8 cellular contexts compared by ENCODE assay signal in the genomic region with DNA sequence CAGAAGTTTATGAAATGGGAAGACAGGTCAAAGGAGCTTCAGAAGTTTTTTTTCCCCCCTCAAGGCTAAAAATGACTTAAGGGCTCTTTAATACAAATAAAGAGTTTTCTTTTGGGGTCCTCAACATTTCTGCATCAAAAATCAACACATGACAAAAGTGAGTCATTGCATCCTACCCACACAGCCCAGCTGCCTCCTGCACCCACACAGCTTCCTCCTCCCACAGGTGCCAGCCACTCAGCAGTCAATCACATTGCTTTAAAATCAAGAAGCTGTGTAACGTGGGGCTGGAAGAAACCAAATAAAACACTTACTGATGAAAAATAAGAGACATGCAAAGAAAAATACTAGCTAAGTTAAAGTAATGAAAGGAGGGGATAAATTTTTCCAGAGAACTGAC.
DNase-seq lines count a peak whose midpoint lies in the region; ATAC-seq, FAIRE-seq and TF ChIP-seq lines count a peak whose summit lies in the region.

No MANE protein-coding gene starts in this region.

- H3K27ac ChIP-seq in K562 (ENCODE audit: extremely low read depth, low read depth, low read length) (no peak overlapping the region), mesenchymal stem cell (ENCODE audit: low read length, poor library complexity, severe bottlenecking) (no peak overlapping the region)

- H2BK5ac ChIP-seq in mesenchymal stem cell (ENCODE audit: low read depth, low read length, poor library complexity, severe bottlenecking), result no peak overlapping the region

- peaks cover 18% of the 10 kb centered on the region; the same call in 2 of the 3 replicates for H3K79me2 ChIP-seq in K562 (ENCODE audit: control insufficient read depth, insufficient read depth, low read length)

- CTCF ChIA-PET in K562 (lab: Yijun Ruan, JAX; ENCODE audit: low intra/inter-chr PET ratio), result no interaction called here

- H3K18ac ChIP-seq in mesenchymal stem cell (ENCODE audit: low read depth in 1 of 2, low read length in 2 of 2), result no peak overlapping the region

- BruUV-seq in K562 (replicated peaks; lab: Mats Ljungman, UMichigan), result no TSS peak

- in situ Hi-C loops in K562 (cut with MboI), result no loop called here

- no peak overlapping the region for H3K14ac ChIP-seq in mesenchymal stem cell (ENCODE audit: low read length in 2 of 2)

- no peaks in the 10 kb centered on the region; the same call in 2 of the 3 replicates for H3K36me3 ChIP-seq in K562 (ENCODE audit: control insufficient read depth, insufficient read depth, low read length)
- H3K36me3 ChIP-seq in mesenchymal stem cell (ENCODE audit: control insufficient read depth in 1 of 2, insufficient read depth in 2 of 2, low read depth in 1 of 2, low read length in 2 of 2), result no peaks in the 10 kb centered on the region

- 33% methylated on average over 1 of the region's 1 CpG for WGBS in K562 (ENCODE audit: insufficient coverage, low coverage, missing lambda C conversion rate)
- no CpG with 5 or more reads among the region's 1 CpG for WGBS in mesenchymal stem cell

- no peak overlapping the region for H4K91ac ChIP-seq in mesenchymal stem cell (ENCODE audit: low read length)

- H3K4me2 ChIP-seq in K562 (ENCODE audit: insufficient read depth, low read length) (no peak overlapping the region), mesenchymal stem cell (ENCODE audit: low read length, poor library complexity, severe bottlenecking) (no peak overlapping the region)

- no peak overlapping the region for H2AK5ac ChIP-seq in mesenchymal stem cell (ENCODE audit: low read length, severe bottlenecking)

- peaks cover 6% of the 10 kb centered on the region for H3K79me1 ChIP-seq in mesenchymal stem cell (replicated peaks; ENCODE audit: low read length, poor library complexity, severe bottlenecking)

- no peak for ATAC-seq in K562

- TF ChIP-seq RAD21 in K562 (CRISPR knock-in tag; conservative IDR thresholded peaks at IDR 0.05 in 1 of 2, IDR thresholded peaks at IDR 0.05 in 1 of 2), result no peak

- H3K9ac ChIP-seq in K562 (ENCODE audit: insufficient read depth in 1 of 2, low read depth in 2 of 2, low read length in 2 of 2), result no peak overlapping the region
- no peak overlapping the region for H3K9ac ChIP-seq in mesenchymal stem cell (ENCODE audit: low read length)

- H3K4me1 ChIP-seq in K562 (replicated peaks in 1 of 2; ENCODE audit: control insufficient read depth in 2 of 2, insufficient read depth in 2 of 2, low read length in 2 of 2) (peaks cover 0 to under 1% of the 10 kb centered on the region in 2 experiments; a peak in 2 of 5 replicates), mesenchymal stem cell (ENCODE audit: control insufficient read depth, insufficient read depth, low read depth, low read length) (peaks cover 1% of the 10 kb centered on the region)

- POLR2A ChIA-PET in K562 (lab: Yijun Ruan, JAX), result interaction anchor here (0.6 to 1.1 kb wide), 4 partner anchors 12 to 21 kb away, joined by 3 to 4 read pairs (median 3); no protein-coding TSS in a partner anchor

- DNase-seq in SHP77 (lab: John Stamatoyannopoulos, UW), result peak; percentile 13 to 26
- no peak for DNase-seq in SHP77 treated with DMSO at 0.1 percent for 48 hours (lab: John Stamatoyannopoulos, UW)
- peak; percentile 23 for DNase-seq in RKO (ENCODE audit: low spot score)
- no peak for DNase-seq in K562 (ENCODE audit: extremely low read depth in 1 of 4, low spot score in 3 of 4)
- DNase-seq in stimulated activated CD8-positive, alpha-beta memory T cell treated with anti-CD3 and anti-CD28 coated beads, Interleukin-4, amount 100 ng/mL, for 48 hours, result peak; percentile 47
- no peak for DNase-seq in NCI-H2107 treated with DMSO at 0.1 percent for 48 hours (lab: John Stamatoyannopoulos, UW; ENCODE audit: unreplicated experiment)
- no peak for DNase-seq in foreskin melanocyte
- DNase-seq in mesenchymal stem cell, result no peak

- no peak for TF ChIP-seq EP300 in K562 (IDR thresholded peaks at IDR 0.05; ENCODE audit: low read length)

- H3K23ac ChIP-seq in mesenchymal stem cell (ENCODE audit: low read length in 2 of 2), result no peak overlapping the region

- no peak for FAIRE-seq in K562 (lab: Jason Lieb, UNC)

- H4K8ac ChIP-seq in mesenchymal stem cell (ENCODE audit: low read length), result no peak overlapping the region

- H3K9me1 ChIP-seq in K562 (ENCODE audit: control insufficient read depth, insufficient read depth, low read length), result no peaks in the 10 kb centered on the region

- no peaks in the 10 kb centered on the region for H4K20me1 ChIP-seq in K562 (replicated peaks; ENCODE audit: control insufficient read depth, insufficient read depth, low read length)

- no peak overlapping the region for H2BK15ac ChIP-seq in mesenchymal stem cell (ENCODE audit: low read depth, poor library complexity, severe bottlenecking)

- H2BK12ac ChIP-seq in mesenchymal stem cell (ENCODE audit: low read length in 2 of 2), result no peak overlapping the region

- H3K4ac ChIP-seq in mesenchymal stem cell (ENCODE audit: low read depth in 1 of 2, low read length in 2 of 2), result no peak overlapping the region

- H2BK120ac ChIP-seq in mesenchymal stem cell (ENCODE audit: low read depth, low read length), result no peak overlapping the region

- TF ChIP-seq CTCF in K562 (IDR thresholded peaks at IDR 0.05 in 2 of 3, conservative IDR thresholded peaks at IDR 0.05 in 1 of 3; ENCODE audit: insufficient read depth in 2 of 3, low read depth in 1 of 3, low read length in 3 of 3), result no peak

- H3K27me3 ChIP-seq in K562 (ENCODE audit: control insufficient read depth in 2 of 2, insufficient read depth in 2 of 2, low read length in 2 of 2) (no peaks in the 10 kb centered on the region), mesenchymal stem cell (ENCODE audit: control insufficient read depth in 1 of 2, insufficient read depth in 1 of 2, low read length in 2 of 2) (no peaks in the 10 kb centered on the region)

- H3K9me3 ChIP-seq in K562 (replicated peaks; ENCODE audit: control insufficient read depth, insufficient read depth, low read depth, low read length), result no peaks in the 10 kb centered on the region; the same call in 1 of the 2 replicates
- H3K9me3 ChIP-seq in mesenchymal stem cell (ENCODE audit: control insufficient read depth, low read length), result no peaks in the 10 kb centered on the region

- H2AFZ ChIP-seq in K562 (ENCODE audit: low read depth, low read length) (no peak overlapping the region), mesenchymal stem cell (ENCODE audit: low read depth, low read length) (no peak overlapping the region)

- no peak overlapping the region for H3K4me3 ChIP-seq in K562
- no peak overlapping the region for H3K4me3 ChIP-seq in mesenchymal stem cell (ENCODE audit: insufficient read depth in 1 of 2, low read depth in 1 of 2, low read length in 2 of 2)

- no peak for TF ChIP-seq POLR2A in K562 (conservative IDR thresholded peaks at IDR 0.05)

- intact Hi-C loops in K562 (cut with micrococcal nuclease), result no loop called here

TF ChIP-seq in K562, 482 proteins besides CTCF, POLR2A, EP300 and RAD21:
- TF ChIP-seq PKNOX1 (IDR thresholded peaks at IDR 0.05), result peak; percentile 46; the same call in 1 of the 2 replicates
- TF ChIP-seq ZNF561 (CRISPR knock-in tag; conservative IDR thresholded peaks at IDR 0.05), result no peak
- peak; percentile 88 for TF ChIP-seq EGR1 (conservative IDR thresholded peaks at IDR 0.05)

Comparison
In these comparisons a context has a peak if more than half of its experiments do, and no peak if none do; other contexts are left out.
1. DNase-seq: peak in SHP77 (2 of 2), RKO (single experiment) and stimulated activated CD8-positive, alpha-beta memory T cell treated with anti-CD3 and anti-CD28 coated beads, Interleukin-4, amount 100 ng/mL, for 48 hours (single experiment); none in SHP77 treated with DMSO at 0.1 percent for 48 hours (single experiment), K562 (0 of 4), NCI-H2107 treated with DMSO at 0.1 percent for 48 hours (single experiment), foreskin melanocyte (single experiment) and mesenchymal stem cell (single experiment).